ENCODE assay signal across 22 cellular contexts in the genomic region with DNA sequence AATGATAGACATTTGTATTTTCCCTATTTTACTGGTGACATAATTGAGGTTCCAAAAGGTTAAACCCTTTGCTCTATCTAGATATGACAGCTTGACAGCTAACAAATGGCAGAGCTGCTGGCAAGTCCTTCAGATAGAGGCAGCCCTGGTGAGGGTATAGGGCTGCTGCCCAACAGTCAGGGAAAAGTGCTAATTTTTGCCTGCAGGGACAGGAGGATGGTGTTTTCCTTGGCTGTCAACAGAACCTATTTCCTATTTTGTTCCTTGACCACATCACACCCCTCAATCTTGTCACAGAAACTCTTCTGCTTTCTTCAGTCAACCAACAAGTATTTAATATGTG. TPM values are rescaled to one million over a fixed set of nuclear protein-coding genes. Genes with fewer than 3 reads are reported as not detected.
DNase-seq lines count a peak whose midpoint lies in the region; ATAC-seq and TF ChIP-seq lines count a peak whose summit lies in the region.
"Had no signal": no experiment of that assay in that cellular context is flagged by ENCODE, and none has a peak within 500 bp of the region (broad histone marks: within the 10 kb centered on the region; RNA-seq: fewer than 3 reads in every experiment).

No MANE protein-coding gene starts in this region.

- H3K9me3 ChIP-seq in right cardiac atrium (ENCODE audit: control insufficient read depth, low read length) (no peaks in the 10 kb centered on the region), right atrium auricular region (no peaks in the 10 kb centered on the region), vagina (no peaks in the 10 kb centered on the region)
- H3K9me3 ChIP-seq: A549, Caco-2 had no signal

- H3K36me3 ChIP-seq in right atrium auricular region = no peaks in the 10 kb centered on the region
- no peaks in the 10 kb centered on the region for H3K36me3 ChIP-seq in vagina

- peaks cover 2% of the 10 kb centered on the region for H3K36me3 Mint-ChIP-seq in central memory CD8-positive, alpha-beta T cell (ENCODE audit: insufficient read depth)
- H3K36me3 Mint-ChIP-seq in immature natural killer cell = peaks cover 2 to 19% (median 8%) of the 10 kb centered on the region in 3 donors

- H3K4me1 Mint-ChIP-seq in central memory CD8-positive, alpha-beta T cell = peaks cover 62% of the 10 kb centered on the region
- H3K4me1 Mint-ChIP-seq in immature natural killer cell = peaks cover 55 to 60% of the 10 kb centered on the region in 2 donors
- H3K4me1 Mint-ChIP-seq: GM23338 had no signal

- H3K4me1 ChIP-seq in right cardiac atrium (ENCODE audit: control insufficient read depth, insufficient read depth, low read length) = no peaks in the 10 kb centered on the region
- H3K4me1 ChIP-seq in right atrium auricular region = peaks cover 0 to 9% of the 10 kb centered on the region in 2 donors
- no peaks in the 10 kb centered on the region for H3K4me1 ChIP-seq in vagina

- H3K27ac ChIP-seq in right cardiac atrium (ENCODE audit: low read length) (no peak overlapping the region), right atrium auricular region (peak overlapping the region in 1 of 2 donors; percentile 9), vagina (no peak overlapping the region)
- H3K27ac ChIP-seq: 22Rv1, A549, C4-2B, HL-60 had no signal

- H3K27me3 ChIP-seq in right cardiac atrium (ENCODE audit: control insufficient read depth, insufficient read depth) = no peaks in the 10 kb centered on the region
- no peaks in the 10 kb centered on the region for H3K27me3 ChIP-seq in right atrium auricular region
- H3K27me3 ChIP-seq in vagina = no peaks in the 10 kb centered on the region

- no peaks in the 10 kb centered on the region for H3K27me3 Mint-ChIP-seq in central memory CD8-positive, alpha-beta T cell
- H3K27me3 Mint-ChIP-seq in immature natural killer cell (ENCODE audit: low read depth in 3 of 3) = peaks cover 0 to 6% (median 2%) of the 10 kb centered on the region in 3 donors
- H3K27me3 Mint-ChIP-seq: CD4-positive, alpha-beta T cell had no signal

- H3K27ac Mint-ChIP-seq in central memory CD8-positive, alpha-beta T cell (ENCODE audit: low read depth) = peak overlapping the region; percentile 84
- H3K27ac Mint-ChIP-seq in immature natural killer cell = peak overlapping the region in 4 of 6 donors; percentile 45 to 85 (median 58)
- H3K27ac Mint-ChIP-seq: CD4-positive, alpha-beta T cell; GM23338 had no signal

- DNase-seq in Right ventricle myocardium superior (no peak), right cardiac atrium (no peak), left ventricle myocardium superior (no peak), right atrium auricular region (ENCODE audit: low spot score) (no peak), immature natural killer cell (no peak), vagina (ENCODE audit: extremely low spot score in 2 of 2) (no peak), NCI-H187 (lab: John Stamatoyannopoulos, UW) (no peak)
- DNase-seq in central memory CD8-positive, alpha-beta T cell (ENCODE audit: low spot score in 2 of 2) = no peak
- DNase-seq: AML-193; Caco-2; CD4-positive, alpha-beta T cell; DMS153; DMS79; GF-D8; HCEC 1CT had no signal

- TF ChIP-seq CTCF in right atrium auricular region (IDR thresholded peaks at IDR 0.05) (no peak), vagina (IDR thresholded peaks at IDR 0.05) (no peak)

- no peak overlapping the region for H3K4me3 Mint-ChIP-seq in central memory CD8-positive, alpha-beta T cell
- peak overlapping the region in 3 of 5 donors; percentile 40 to 89 (median 82) for H3K4me3 Mint-ChIP-seq in immature natural killer cell
- H3K4me3 Mint-ChIP-seq: CD4-positive, alpha-beta T cell; GM23338 had no signal

- intact Hi-C loops in Right ventricle myocardium superior (cut with DNase I) = no loop called here
- intact Hi-C loops in right cardiac atrium (cut with DNase I) = loop anchor here in 1 of 4 donors (5.0 kb wide), 1 partner anchor 49 kb away; no protein-coding TSS in a partner anchor
- intact Hi-C loops in left ventricle myocardium superior (cut with micrococcal nuclease) = loop anchor here (10.0 kb wide), 1 partner anchor 367 kb away; no protein-coding TSS in a partner anchor
- intact Hi-C loops in vagina (cut with DNase I) = no loop called here

- ATAC-seq in Right ventricle myocardium superior (ENCODE audit: poor library complexity) (peak; percentile 64), right cardiac atrium (no peak), left ventricle myocardium superior (peak; percentile 77)
- no peak for ATAC-seq in central memory CD8-positive, alpha-beta T cell (replicated peaks; ENCODE audit: extremely low read depth, poor library complexity, severe bottlenecking)
- ATAC-seq: A549, GM23338 had no signal

- no peaks in the 10 kb centered on the region for H3K9me3 Mint-ChIP-seq in central memory CD8-positive, alpha-beta T cell
- H3K9me3 Mint-ChIP-seq in immature natural killer cell = no peaks in the 10 kb centered on the region
- H3K9me3 Mint-ChIP-seq: CD4-positive, alpha-beta T cell; GM23338 had no signal

- no peak overlapping the region for H3K4me3 ChIP-seq in right cardiac atrium (ENCODE audit: low read length)
- H3K4me3 ChIP-seq in right atrium auricular region = no peak overlapping the region
- no peak overlapping the region for H3K4me3 ChIP-seq in vagina
- H3K4me3 ChIP-seq: A549, GM23338 had no signal

- TF ChIP-seq POLR2A in vagina (IDR thresholded peaks at IDR 0.05) = no peak

RNA-seq across cellular contexts. Expression of a gene that starts 12.3 kb away (rescaled TPM):
- total RNA-seq in Right ventricle myocardium superior (0.19 TPM), right cardiac atrium (under 1 TPM in 3 of 4 donors, not detected in 1; 0.11 to 0.31 (median 0.14) TPM), left ventricle myocardium superior (0.07 TPM), right atrium auricular region (1 to 10 TPM in 1 of 2 donors, not detected in 1; 1.5 TPM), vagina (0.74 TPM)
- polyA plus RNA-seq in right cardiac atrium (0.36 TPM), immature natural killer cell (10 to 100 TPM in 1 of 3 donors, 1 to 10 TPM in 2; 6.7 to 23.8 (median 7.7) TPM)
- total RNA-seq: Caco-2, Daoy had no signal
- polyA plus RNA-seq: A549, BJ had no signal

RNA-seq across cellular contexts. Expression of a gene that starts 16.0 kb away (rescaled TPM):
- total RNA-seq in Right ventricle myocardium superior (121 TPM), right cardiac atrium (100 to 1,000 TPM in 3 of 4 donors, 10 to 100 TPM in 1; 94.1 to 144 (median 122) TPM), left ventricle myocardium superior (121 TPM), right atrium auricular region (100 to 1,000 TPM in 1 of 2 donors, 10 to 100 TPM in 1; 60.2 to 148 TPM), vagina (not detected)
- polyA plus RNA-seq in right cardiac atrium (69.5 TPM), immature natural killer cell (not detected)
- total RNA-seq: Caco-2; CD4-positive, alpha-beta T cell; Daoy had no signal
- polyA plus RNA-seq: A549, BJ had no signal

Comparison
In these comparisons a context has a peak if more than half of its experiments do, and no peak if none do; other contexts are left out.
1. ATAC-seq: peak in Right ventricle myocardium superior (single experiment) and left ventricle myocardium superior (single experiment); none in right cardiac atrium (0 of 2) and central memory CD8-positive, alpha-beta T cell (single experiment).
2. RNA of a gene that starts 16.0 kb away (total RNA-seq): 60.2 to 148 TPM in right atrium auricular region, 94.1 to 144 TPM in right cardiac atrium, 121 TPM in Right ventricle myocardium superior (single experiment) and 121 TPM in left ventricle myocardium superior (single experiment); not detected in vagina (single experiment); every median in the first group is over 10 times any median in the second.